24 cellular contexts compared by ENCODE assay signal in the genomic region with DNA sequence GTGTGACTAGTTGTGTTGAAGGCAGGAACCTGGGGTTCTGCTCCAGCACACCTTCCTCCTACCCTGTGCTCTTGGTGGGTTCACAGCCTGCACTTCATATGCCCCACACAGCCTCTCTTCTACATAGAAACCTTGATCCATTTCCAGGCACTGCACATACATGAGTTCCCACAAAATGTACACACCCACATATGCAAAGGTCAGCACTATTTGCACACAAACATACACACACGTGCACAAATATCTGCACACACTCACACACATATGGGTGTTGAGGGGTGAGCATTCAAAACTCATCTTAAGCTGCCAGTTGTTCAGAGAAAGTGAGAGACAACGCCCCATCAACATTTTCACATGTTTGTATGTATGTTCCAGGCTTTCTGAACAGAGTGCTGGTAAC.
"Had no signal": no experiment of that assay in that cellular context is flagged by ENCODE, and none has a peak within 500 bp of the region (broad histone marks: within the 10 kb centered on the region; RNA-seq: fewer than 3 reads in every experiment).

No MANE protein-coding gene starts in this region.

- H3K4me3 ChIP-seq: heart right ventricle, hepatocyte, left lung, right atrium auricular region, skin epidermis, stomach, testis, thyroid gland, transverse colon, upper lobe of left lung, vagina had no signal

- H3K4me2 ChIP-seq: hepatocyte had no signal

- ATAC-seq: heart right ventricle; left colon; left lung; naive thymus-derived CD8-positive, alpha-beta T cell; sciatic nerve; stimulated activated naive B cell treated with anti-CD40 and anti-IgM and Interleukin-4, amounts not matched to agents 10 μg/mL and 1 μg/mL and 100 μg/mL, for 72 hours; stimulated activated naive CD8-positive, alpha-beta T cell treated with anti-CD3 and anti-CD28 coated beads, Interleukin-15, Interleukin-2, amounts not matched to agents 100 U/mL and 50 U/mL, for 24 hours had no signal

- DNase-seq: heart right ventricle; left colon; left lung; naive thymus-derived CD8-positive, alpha-beta T cell; occipital lobe; stimulated activated CD4-positive, alpha-beta T cell treated with anti-CD3 and anti-CD28 coated beads, Interleukin-12 subunit alpha, Interleukin-12 subunit beta, amount 100 ng/mL, for 4 hours; stimulated activated CD4-positive, alpha-beta T cell treated with anti-CD3 and anti-CD28 coated beads, Interleukin-15, amount 100 ng/mL, for 24 hours; stimulated activated CD4-positive, alpha-beta T cell treated with anti-CD3 and anti-CD28 coated beads, Interleukin-2, amount 100 ng/mL, for 24 hours; stimulated activated CD4-positive, alpha-beta T cell treated with anti-CD3 and anti-CD28 coated beads, Interleukin-4, amount 100 ng/mL, for 1 hour; stimulated activated naive B cell treated with anti-CD40 and anti-IgM and Interleukin-4, amounts not matched to agents 10 μg/mL and 1 μg/mL and 100 μg/mL, for 72 hours; stimulated activated naive CD8-positive, alpha-beta T cell treated with anti-CD3 and anti-CD28 coated beads, Interleukin-15, Interleukin-2, amounts not matched to agents 100 U/mL and 50 U/mL, for 24 hours; stomach; testis; thyroid gland; transverse colon; upper lobe of left lung had no signal

- H3K9me3 ChIP-seq: neutrophil, testis, thyroid gland, transverse colon, vagina had no signal

- H3K36me3 ChIP-seq: heart right ventricle, left lung, neutrophil, right atrium auricular region, stomach, thyroid gland, transverse colon, upper lobe of left lung, vagina had no signal

- H2AFZ ChIP-seq: hepatocyte, parathyroid adenoma had no signal

- H3K27ac ChIP-seq: heart right ventricle, hepatocyte, left lung, neutrophil, parathyroid adenoma, right atrium auricular region, skin epidermis, stomach, testis, thyroid gland, transverse colon, upper lobe of left lung, vagina had no signal

- H3K9ac ChIP-seq: parathyroid adenoma had no signal

- FAIRE-seq: keratinocyte had no signal

- H3K27me3 ChIP-seq: hepatocyte, left lung, neutrophil, right atrium auricular region, stomach, testis, thyroid gland, transverse colon, upper lobe of left lung, vagina had no signal

- H3K4me1 ChIP-seq: heart right ventricle, left lung, parathyroid adenoma, right atrium auricular region, stomach, testis, thyroid gland, transverse colon, upper lobe of left lung, vagina had no signal
